23 cellular contexts compared by ENCODE assay signal in genomic region chr1:185846672-185847440, GRCh38.
DNase-seq lines count a peak whose midpoint lies in the region; ATAC-seq, FAIRE-seq and TF ChIP-seq lines count a peak whose summit lies in the region.
"Had no signal": no experiment of that assay in that cellular context is flagged by ENCODE, and none has a peak within 500 bp of the region (broad histone marks: within the 10 kb centered on the region; RNA-seq: fewer than 3 reads in every experiment).

No MANE protein-coding gene starts in this region.

- no peak overlapping the region for H3K23ac ChIP-seq in IMR-90 (ENCODE audit: low read depth, low read length)

- H3K79me1 ChIP-seq in IMR-90 (ENCODE audit: low read depth in 1 of 2, low read length in 2 of 2), result no peaks in the 10 kb centered on the region; a peak in 1 of 4 replicates

- H3K4me1 ChIP-seq in A549, result no peaks in the 10 kb centered on the region
- peaks cover 2% of the 10 kb centered on the region; the same call in 1 of the 2 replicates for H3K4me1 ChIP-seq in IMR-90 (ENCODE audit: control insufficient read depth, insufficient read depth, low read length)
- H3K4me1 ChIP-seq: BLaER1 treated with 17β-estradiol and CSF1 and Interleukin-3, amounts not matched to agents 10 nM and 100 nM had no signal

- H3K18ac ChIP-seq in IMR-90 (ENCODE audit: low read depth, low read length), result no peak overlapping the region

- WGBS in A549 (ENCODE audit: missing lambda C conversion rate), result 56% methylated on average over 4 of the region's 4 CpGs
- WGBS in IMR-90 (ENCODE audit: extremely low coverage in 2 of 2, insufficient read length in 1 of 2), 2 experiments, result 100% methylated on average over 1 of the region's 4 CpGs; no CpG with 5 or more reads in 1 of the 2 experiments

- no peak for TF ChIP-seq RAD21 in A549 (conservative IDR thresholded peaks at IDR 0.05 in 1 of 2, IDR thresholded peaks at IDR 0.05 in 1 of 2)
- TF ChIP-seq RAD21 in IMR-90 (IDR thresholded peaks at IDR 0.05; ENCODE audit: low read length), result no peak

- no peak overlapping the region for H3K56ac ChIP-seq in IMR-90 (ENCODE audit: extremely low read depth, insufficient read depth, low read length)

- H2AK5ac ChIP-seq in IMR-90 (ENCODE audit: low read depth, low read length), result no peak overlapping the region

- dilution Hi-C loops in IMR-90 (cut with HindIII; ENCODE audit: low sequenced_read_pairs, unreplicated experiment), result no loop called here

- no peak overlapping the region for H3K4me2 ChIP-seq in A549
- no peak overlapping the region for H3K4me2 ChIP-seq in IMR-90 (ENCODE audit: low read depth, low read length)
- H3K4me2 ChIP-seq: BLaER1 treated with 17β-estradiol and CSF1 and Interleukin-3, amounts not matched to agents 10 nM and 100 nM had no signal

- no peak overlapping the region for H4K91ac ChIP-seq in IMR-90 (ENCODE audit: insufficient read depth, low read depth, low read length)

- TF ChIP-seq EP300 in A549 (IDR thresholded peaks at IDR 0.05), result no peak

- TF ChIP-seq POLR2A in A549 (IDR thresholded peaks at IDR 0.05; ENCODE audit: low read length), result no peak
- no peak for TF ChIP-seq POLR2A in IMR-90 (IDR thresholded peaks at IDR 0.05; ENCODE audit: low read depth, low read length)

- no peak overlapping the region for H2BK20ac ChIP-seq in IMR-90 (ENCODE audit: low read depth, low read length)

- H3K27ac ChIP-seq in A549 (no peak overlapping the region), IMR-90 (ENCODE audit: insufficient read depth, low read length) (no peak overlapping the region), brain microvascular endothelial cell (no peak overlapping the region)
- H3K27ac ChIP-seq: BLaER1 treated with 17β-estradiol and CSF1 and Interleukin-3, amounts not matched to agents 10 nM and 100 nM; epithelial cell of prostate; vagina had no signal

- intact Hi-C loops in IMR-90 (cut with micrococcal nuclease), result no loop called here

- no peaks in the 10 kb centered on the region for H3K9me3 ChIP-seq in A549
- H3K9me3 ChIP-seq in IMR-90 (ENCODE audit: control insufficient read depth, insufficient read depth, low read length), result no peaks in the 10 kb centered on the region
- H3K9me3 ChIP-seq: BLaER1 treated with 17β-estradiol and CSF1 and Interleukin-3, amounts not matched to agents 10 nM and 100 nM; vagina had no signal

- no TSS peak for BruUV-seq in IMR-90 (replicated peaks; lab: Mats Ljungman, UMichigan)

- H4K20me1 ChIP-seq in IMR-90 (ENCODE audit: insufficient read depth, low read length), result no peaks in the 10 kb centered on the region
- H4K20me1 ChIP-seq: BLaER1 treated with 17β-estradiol and CSF1 and Interleukin-3, amounts not matched to agents 10 nM and 100 nM had no signal

- ATAC-seq in A549 (no peak), IMR-90 (ENCODE audit: low read depth) (no peak), HG03469 (IDR thresholded peaks at IDR 0.05; ENCODE audit: unreplicated experiment) (no peak)
- ATAC-seq: activated CD8-positive, alpha-beta memory T cell treated with anti-CD3 and anti-CD28 coated beads, Interleukin-2, amount 10 ng/mL, durations not matched to agents 7 days and 5 days; activated T-helper 17 cell treated with anti-CD3 and anti-CD28 coated beads, Interleukin-2, amount 50 U/mL, for 72 hours had no signal

- H3K14ac ChIP-seq in IMR-90 (replicated peaks; ENCODE audit: low read depth, low read length), result no peak overlapping the region

- TF ChIP-seq CTCF in A549 (IDR thresholded peaks at IDR 0.05) (no peak), IMR-90 (conservative IDR thresholded peaks at IDR 0.05; ENCODE audit: low read depth, low read length) (no peak), brain microvascular endothelial cell (IDR thresholded peaks at IDR 0.05; ENCODE audit: low read depth, low read length, missing control alignments) (no peak)

- H3K4me3 ChIP-seq in A549, result no peak overlapping the region
- H3K4me3 ChIP-seq in IMR-90 (ENCODE audit: insufficient read depth, low read depth, low read length), result no peak overlapping the region
- H3K4me3 ChIP-seq in brain microvascular endothelial cell (ENCODE audit: low read depth, low read length), result no peak overlapping the region
- H3K4me3 ChIP-seq: BLaER1 treated with 17β-estradiol and CSF1 and Interleukin-3, amounts not matched to agents 10 nM and 100 nM; vagina had no signal

- no peak overlapping the region for H2BK120ac ChIP-seq in IMR-90 (ENCODE audit: low read depth, low read length)

- H3K36me3 ChIP-seq in IMR-90 (ENCODE audit: control insufficient read depth, insufficient read depth, low read length) (no peaks in the 10 kb centered on the region), brain microvascular endothelial cell (replicated peaks) (no peaks in the 10 kb centered on the region)
- H3K36me3 ChIP-seq: BLaER1 treated with 17β-estradiol and CSF1 and Interleukin-3, amounts not matched to agents 10 nM and 100 nM; vagina had no signal

- H3K27me3 ChIP-seq in IMR-90 (ENCODE audit: control insufficient read depth, insufficient read depth, low read length) (no peaks in the 10 kb centered on the region), brain microvascular endothelial cell (replicated peaks) (no peaks in the 10 kb centered on the region)
- H3K27me3 ChIP-seq: BLaER1 treated with 17β-estradiol and CSF1 and Interleukin-3, amounts not matched to agents 10 nM and 100 nM; vagina had no signal

- no peak overlapping the region for H4K5ac ChIP-seq in IMR-90 (ENCODE audit: low read depth, low read length)

- no peak for DNase-seq in A549 (ENCODE audit: low read depth in 1 of 2, low spot score in 1 of 2)
- peak; percentile 63 for DNase-seq in IMR-90
- DNase-seq in brain microvascular endothelial cell, result peak; percentile 57
- peak; percentile 81 for DNase-seq in iris pigment epithelial cell (ENCODE audit: low read depth)
- no peak for DNase-seq in DMS79 treated with DMSO at 0.1 percent for 48 hours (lab: John Stamatoyannopoulos, UW)
- no peak for DNase-seq in NCI-H2029 treated with DMSO at 0.1 percent for 48 hours (lab: John Stamatoyannopoulos, UW)
- DNase-seq in activated T-cell treated with anti-CD3 and anti-CD28 coated beads, Interleukin-2, amount 50 U/mL, for 48 hours, result no peak
- DNase-seq: 8988T; activated CD4-positive, alpha-beta T cell treated with anti-CD3 and anti-CD28 coated beads for 4 hours; activated CD8-positive, alpha-beta memory T cell treated with anti-CD3 and anti-CD28 coated beads, Interleukin-2, amount 10 ng/mL, durations not matched to agents 7 days and 5 days; activated naive CD8-positive, alpha-beta T cell treated with anti-CD3 and anti-CD28 coated beads, Interleukin-2, amount 10 ng/mL, durations not matched to agents 7 days and 5 days; glutamatergic neuron; MM.1S; NCI-H146; NCI-H2171; SHP77; substantia nigra had no signal

- in situ Hi-C loops in IMR-90 (cut with MboI; ENCODE audit: low sequenced_read_pairs) (no loop called here), brain microvascular endothelial cell (cut with HindIII; ENCODE audit: low pct_ligation_motif_present, low sequenced_read_pairs) (no loop called here)

- H2BK5ac ChIP-seq in IMR-90 (ENCODE audit: low read depth, low read length, poor library complexity, severe bottlenecking), result no peak overlapping the region

- H4K8ac ChIP-seq in IMR-90 (ENCODE audit: low read depth in 2 of 2, low read length in 2 of 2), result no peak overlapping the region

- CTCF ChIA-PET in A549 (lab: Yijun Ruan, JAX), result no interaction called here
- CTCF ChIA-PET in IMR-90 (lab: Yijun Ruan, JAX), result no interaction called here

- no peak overlapping the region for H2AK9ac ChIP-seq in IMR-90 (replicated peaks; ENCODE audit: low read depth, low read length, poor library complexity)

- no peak overlapping the region for H3K4ac ChIP-seq in IMR-90 (ENCODE audit: low read depth, low read length)

- no peak overlapping the region for H2AFZ ChIP-seq in IMR-90 (replicated peaks; ENCODE audit: low read length, poor library complexity)

- no peaks in the 10 kb centered on the region for H3K9me1 ChIP-seq in IMR-90 (ENCODE audit: insufficient read depth, low read length)

- no peak overlapping the region for H3K9ac ChIP-seq in IMR-90 (ENCODE audit: low read depth, low read length)
- H3K9ac ChIP-seq: BLaER1 treated with 17β-estradiol and CSF1 and Interleukin-3, amounts not matched to agents 10 nM and 100 nM had no signal

- no peak overlapping the region for H2BK15ac ChIP-seq in IMR-90 (ENCODE audit: low read depth, low read length)

- FAIRE-seq in A549 (lab: Jason Lieb, UNC), result peak; percentile 46
- FAIRE-seq: TTC549 had no signal

- POLR2A ChIA-PET in A549 (lab: Yijun Ruan, JAX) (no interaction called here), IMR-90 (lab: Charles Lee; ENCODE audit: unreplicated experiment) (interaction anchor here (0.6 kb wide), 1 partner anchor 313 kb away, joined by 3 read pairs; no protein-coding TSS in a partner anchor)

TF ChIP-seq in A549, 52 proteins besides CTCF, POLR2A, EP300 and RAD21:
- no peak for TF ChIP-seq MYC (IDR thresholded peaks at IDR 0.05; ENCODE audit: borderline replicate concordance, low read length)
TF ChIP-seq in A549: peak in this region for 0.

TF ChIP-seq in IMR-90, 13 proteins besides CTCF, POLR2A, EP300 and RAD21:
- TF ChIP-seq CHD1 (IDR thresholded peaks at IDR 0.05; ENCODE audit: low read depth, low read length) (no peak), CEBPB (IDR thresholded peaks at IDR 0.05; ENCODE audit: low read depth, low read length) (peak; percentile 75), BHLHE40 (IDR thresholded peaks at IDR 0.05; ENCODE audit: low read depth, low read length) (no peak), RFX5 (IDR thresholded peaks at IDR 0.05; ENCODE audit: low read depth, low read length) (no peak)

Comparison
In these comparisons a context has a peak if more than half of its experiments do, and no peak if none do; other contexts are left out.
1. DNase-seq: peak in IMR-90 (single experiment), brain microvascular endothelial cell (single experiment) and iris pigment epithelial cell (single experiment); none in A549 (0 of 2), DMS79 treated with DMSO at 0.1 percent for 48 hours (single experiment), NCI-H2029 treated with DMSO at 0.1 percent for 48 hours (single experiment) and activated T-cell treated with anti-CD3 and anti-CD28 coated beads, Interleukin-2, amount 50 U/mL, for 48 hours (0 of 2).